19 cellular contexts compared by ENCODE assay signal in genomic region chr16:81458149-81458669, GRCh38. TPM values are rescaled to one million over a fixed set of nuclear protein-coding genes. Genes with fewer than 3 reads are reported as not detected.
A peak's percentile ranks its signal among the peaks of the same experiment; 100 is the strongest.
DNase-seq lines count a peak whose midpoint lies in the region; ATAC-seq lines count a peak whose summit lies in the region.
"Had no signal": no experiment of that assay in that cellular context is flagged by ENCODE, and none has a peak within 500 bp of the region (broad histone marks: within the 10 kb centered on the region; RNA-seq: fewer than 3 reads in every experiment).

No MANE protein-coding gene starts in this region.

- H2AFZ ChIP-seq in GM23248 = no peak overlapping the region
- no peak overlapping the region for H2AFZ ChIP-seq in trophoblast cell (ENCODE audit: insufficient read depth, low read length, poor library complexity)

- in situ Hi-C loops in GM23248 (cut with MboI) = no loop called here
- in situ Hi-C loops in KBM-7 (cut with MboI; ENCODE audit: low pct_unique_long_range_greater_than_20kb, low sequenced_read_pairs) = no loop called here

- peak overlapping the region; percentile 2 for H3K18ac ChIP-seq in trophoblast cell (ENCODE audit: low read length)

- H3K4me3 Mint-ChIP-seq in T-helper 17 cell = no peak overlapping the region
- H3K4me3 Mint-ChIP-seq: activated naive CD4-positive, alpha-beta T cell treated with anti-CD3 and anti-CD28 coated beads, Interleukin-2, amount 50 U/mL, for 24 hours had no signal

- H4K20me1 ChIP-seq in GM23248 (ENCODE audit: insufficient read depth) = peaks cover 6% of the 10 kb centered on the region

- H3K27me3 Mint-ChIP-seq in T-helper 17 cell = no peaks in the 10 kb centered on the region
- H3K27me3 Mint-ChIP-seq: activated naive CD4-positive, alpha-beta T cell treated with anti-CD3 and anti-CD28 coated beads, Interleukin-2, amount 50 U/mL, for 24 hours had no signal

- peak overlapping the region; percentile 29 for H3K27ac Mint-ChIP-seq in T-helper 17 cell

- no peak overlapping the region for H3K23ac ChIP-seq in trophoblast cell (ENCODE audit: low read length)

- H4K8ac ChIP-seq in trophoblast cell (ENCODE audit: low read depth, low read length) = no peak overlapping the region

- peak overlapping the region; percentile 92 for H3K4me2 ChIP-seq in GM23248 (ENCODE audit: unreplicated experiment)
- H3K4me2 ChIP-seq in trophoblast cell (ENCODE audit: low read length) = no peak overlapping the region

- no peak overlapping the region for H2BK12ac ChIP-seq in trophoblast cell (ENCODE audit: low read length)

- peaks cover 8% of the 10 kb centered on the region for H3K36me3 Mint-ChIP-seq in T-helper 17 cell (ENCODE audit: low read depth)

- no peak overlapping the region for H2BK120ac ChIP-seq in trophoblast cell (ENCODE audit: insufficient read depth, low read length, poor library complexity)

- no peak overlapping the region for H4K91ac ChIP-seq in trophoblast cell (ENCODE audit: low read depth, low read length)

- H3K27me3 ChIP-seq in GM23248 (replicated peaks; ENCODE audit: insufficient read depth) (no peaks in the 10 kb centered on the region), iPS-18a (ENCODE audit: control insufficient read depth, insufficient read depth, low read length) (no peaks in the 10 kb centered on the region), trophoblast cell (ENCODE audit: insufficient read depth, low read length) (no peaks in the 10 kb centered on the region)

- H4K12ac ChIP-seq in trophoblast cell (ENCODE audit: low read depth, low read length) = no peak overlapping the region

- no peak overlapping the region for H2AK5ac ChIP-seq in trophoblast cell (ENCODE audit: low read length)

- no peak overlapping the region for H3K14ac ChIP-seq in trophoblast cell (ENCODE audit: low read length)

- no peaks in the 10 kb centered on the region for H3K79me1 ChIP-seq in trophoblast cell (ENCODE audit: low read length)

- no peak overlapping the region for H2BK5ac ChIP-seq in trophoblast cell (ENCODE audit: low read depth, low read length, poor library complexity)

- H3K9me3 ChIP-seq in GM23248 (ENCODE audit: low read depth) = no peaks in the 10 kb centered on the region
- no peaks in the 10 kb centered on the region for H3K9me3 ChIP-seq in T-helper 17 cell (ENCODE audit: control insufficient read depth, low read length, poor library complexity, severe bottlenecking)
- no peaks in the 10 kb centered on the region for H3K9me3 ChIP-seq in iPS-18a (ENCODE audit: control insufficient read depth, low read depth, low read length)
- peaks cover 5% of the 10 kb centered on the region for H3K9me3 ChIP-seq in trophoblast cell (ENCODE audit: insufficient read depth, low read depth, low read length)

- DNase-seq in GM23248 = no peak
- DNase-seq in T-helper 17 cell = no peak
- no peak for DNase-seq in trophoblast cell
- DNase-seq in substantia nigra (lab: John Stamatoyannopoulos, UW) = no peak
- no peak for DNase-seq in KBM-7
- no peak for DNase-seq in DMS79 (lab: John Stamatoyannopoulos, UW)
- no peak for DNase-seq in C1 segment of cervical spinal cord (lab: John Stamatoyannopoulos, UW)
- DNase-seq: activated CD4-positive, CD25-positive, alpha-beta regulatory T cell treated with anti-CD3 and anti-CD28 coated beads, Interleukin-2, amount 50 U/mL, for 72 hours; DMS 273 treated with DMSO at 0.1 percent for 48 hours; effector memory CD4-positive, alpha-beta T cell; left ventricle myocardium superior; NCI-H1436; NCI-H2227 treated with DMSO at 0.1 percent for 48 hours; NK-92 treated with Interleukin-12 subunit alpha and Interleukin-12 subunit beta, amount 100 ng/mL, for 24 hours; occipital lobe; SIG-M5; stimulated activated naive CD4-positive, alpha-beta T cell treated with Interleukin-2 at 50 U/mL for 16 hours had no signal

- H3K79me2 ChIP-seq in GM23248 (ENCODE audit: insufficient read depth) = peaks cover 100% of the 10 kb centered on the region
- peaks cover 32% of the 10 kb centered on the region for H3K79me2 ChIP-seq in trophoblast cell (ENCODE audit: control insufficient read depth, insufficient read depth, low read length, poor library complexity)

- H3K4me3 ChIP-seq in GM23248 = peak overlapping the region; percentile 26; the same call in 1 of the 2 replicates
- no peak overlapping the region for H3K4me3 ChIP-seq in iPS-18a (ENCODE audit: low read length)
- no peak overlapping the region for H3K4me3 ChIP-seq in trophoblast cell (ENCODE audit: low read depth, low read length)

- 88 to 89% methylated on average over 8 of the region's 8 CpGs for WGBS in GM23248 (ENCODE audit: low coverage in 1 of 2, low lambda C conversion rate in 2 of 2, missing lambda C conversion rate in 2 of 2), 2 experiments
- no CpG with 5 or more reads among the region's 8 CpGs for WGBS in trophoblast cell (ENCODE audit: extremely low coverage, insufficient coverage, insufficient read length)

- no peaks in the 10 kb centered on the region for H3F3A ChIP-seq in GM23248 (ENCODE audit: insufficient read depth)

- no peaks in the 10 kb centered on the region for H3K9me2 ChIP-seq in GM23248 (ENCODE audit: insufficient read depth)

- no peak for ATAC-seq in T-helper 17 cell

- H3K9ac ChIP-seq in GM23248 = peak overlapping the region; percentile 63
- H3K9ac ChIP-seq in iPS-18a (ENCODE audit: low read length) = peak overlapping the region; percentile 15
- H3K9ac ChIP-seq in trophoblast cell (ENCODE audit: low read length) = no peak overlapping the region

- peaks cover 11% of the 10 kb centered on the region for H3K4me1 ChIP-seq in GM23248 (ENCODE audit: insufficient read depth)
- peaks cover 5% of the 10 kb centered on the region for H3K4me1 ChIP-seq in iPS-18a (ENCODE audit: control insufficient read depth, low read depth, low read length)
- H3K4me1 ChIP-seq in trophoblast cell (ENCODE audit: control insufficient read depth in 1 of 2, insufficient read depth in 2 of 2, low read length in 2 of 2) = peaks cover 7 to 15% of the 10 kb centered on the region in 2 experiments

- peaks cover 39% of the 10 kb centered on the region for H3K4me1 Mint-ChIP-seq in T-helper 17 cell

- H3K27ac ChIP-seq in GM23248 (peak overlapping the region; percentile 30; the same call in 1 of the 2 replicates), iPS-18a (ENCODE audit: low read length) (no peak overlapping the region), trophoblast cell (ENCODE audit: low read depth, low read length) (no peak overlapping the region), substantia nigra (ENCODE audit: low read depth, low read length, poor library complexity, severe bottlenecking) (no peak overlapping the region)

- H3K36me3 ChIP-seq in GM23248 (ENCODE audit: low read depth) = no peaks in the 10 kb centered on the region
- H3K36me3 ChIP-seq in iPS-18a (ENCODE audit: control insufficient read depth, low read depth, low read length) = no peaks in the 10 kb centered on the region
- peaks cover 38 to 39% of the 10 kb centered on the region in 2 experiments for H3K36me3 ChIP-seq in trophoblast cell (ENCODE audit: control insufficient read depth in 1 of 2, insufficient read depth in 2 of 2, low read length in 2 of 2)

- H3K4ac ChIP-seq in trophoblast cell (ENCODE audit: low read depth, low read length) = peak overlapping the region; percentile 73

RNA-seq across cellular contexts. Expression of gene CMIP, which starts 13.6 kb away (rescaled TPM):
- total RNA-seq in GM23248 (2014; rRNA removed; shearing (Covaris generic)) = 7.8 and 9.5 TPM in 2 replicates
- polyA plus RNA-seq in GM23248 (2016; fragmentation: Nextera tagmentation; extraction: Ambion mirVana) = 1.3 and 1.5 TPM in 2 replicates
- total RNA-seq in T-helper 17 cell = 10 to 100 TPM; 42.7 to 94.5 TPM
- polyA plus RNA-seq in trophoblast cell (2013) = 78.7 and 79.2 TPM in 2 replicates
